Comparison of ENCODE assay signal across 28 cellular contexts in the genomic region with DNA sequence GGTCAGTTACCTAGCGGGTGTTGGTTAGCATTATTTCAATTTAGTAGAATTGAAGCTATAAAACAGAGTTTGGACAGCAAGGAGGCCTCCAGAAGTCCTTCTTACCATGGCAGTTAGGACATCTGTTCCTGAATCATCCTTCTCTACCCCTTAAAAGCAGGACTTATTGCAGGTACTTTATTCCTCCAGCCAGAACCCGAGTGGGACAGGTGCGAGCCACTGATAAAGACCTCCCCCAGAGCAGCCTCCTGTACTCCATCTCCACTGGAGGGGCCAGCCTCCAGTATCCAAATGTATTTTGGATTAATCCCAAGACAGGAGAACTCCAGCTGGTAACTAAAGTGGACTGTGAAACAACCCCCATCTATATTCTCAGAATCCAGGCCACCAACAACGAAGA.
"Had no signal": no experiment of that assay in that cellular context is flagged by ENCODE, and none has a peak within 500 bp of the region (broad histone marks: within the 10 kb centered on the region; RNA-seq: fewer than 3 reads in every experiment).

No MANE protein-coding gene starts in this region.

- ATAC-seq: activated CD8-positive, alpha-beta T cell treated with anti-CD3 and anti-CD28 coated beads for 36 hours; activated T-cell treated with anti-CD3 and anti-CD28 coated beads, Interleukin-2, amount 50 U/mL, for 72 hours; activated T-helper 17 cell treated with anti-CD3 and anti-CD28 coated beads, Interleukin-2, amount 50 U/mL, for 72 hours; Panc1 had no signal

- H3K27me3 ChIP-seq: brain microvascular endothelial cell, SJCRH30 had no signal

- H3K27me3 Mint-ChIP-seq: activated CD8-positive, alpha-beta T cell treated with anti-CD3 and anti-CD28 coated beads for 36 hours; activated naive CD8-positive, alpha-beta T cell treated with anti-CD3 and anti-CD28 coated beads for 36 hours; activated T-helper 17 cell treated with anti-CD3 and anti-CD28 coated beads, Interleukin-2, amount 50 U/mL, for 72 hours had no signal

- FAIRE-seq: TTC549 had no signal

- H3K36me3 ChIP-seq: brain microvascular endothelial cell, SJCRH30 had no signal

- H3K4me3 Mint-ChIP-seq: activated CD4-positive, alpha-beta T cell treated with anti-CD3 and anti-CD28 coated beads, Interleukin-2, amount 10 ng/mL, durations not matched to agents 24 days and 14 days; activated CD8-positive, alpha-beta T cell treated with anti-CD3 and anti-CD28 coated beads for 36 hours; activated naive CD8-positive, alpha-beta T cell treated with anti-CD3 and anti-CD28 coated beads for 36 hours; activated T-cell treated with anti-CD3 and anti-CD28 coated beads, Interleukin-2, amount 50 U/mL, for 72 hours; activated T-helper 17 cell treated with anti-CD3 and anti-CD28 coated beads, Interleukin-2, amount 50 U/mL, for 72 hours; T-helper 1 cell treated with Interleukin-12 subunit alpha and Interleukin-12 subunit beta and Interleukin-4 antibody, amounts not matched to agents 30 μg/mL and 1 μg/mL, for 36 hours; T-helper 2 cell treated with Interferon-gamma antibody and Interleukin-4, amounts not matched to agents 5 μg/mL and 100 μg/mL, for 36 hours had no signal

- H3K4me3 ChIP-seq: SJCRH30, SK-N-MC had no signal

- H3K9me3 Mint-ChIP-seq: activated CD4-positive, alpha-beta T cell treated with anti-CD3 and anti-CD28 coated beads, Interleukin-2, amount 10 ng/mL, durations not matched to agents 24 days and 14 days; activated CD8-positive, alpha-beta T cell treated with anti-CD3 and anti-CD28 coated beads for 36 hours; activated naive CD8-positive, alpha-beta T cell treated with anti-CD3 and anti-CD28 coated beads for 36 hours; activated T-cell treated with anti-CD3 and anti-CD28 coated beads, Interleukin-2, amount 50 U/mL, for 72 hours; activated T-helper 17 cell treated with anti-CD3 and anti-CD28 coated beads, Interleukin-2, amount 50 U/mL, for 72 hours; T-helper 1 cell treated with Interleukin-12 subunit alpha and Interleukin-12 subunit beta and Interleukin-4 antibody, amounts not matched to agents 30 μg/mL and 1 μg/mL, for 36 hours; T-helper 2 cell treated with Interferon-gamma antibody and Interleukin-4, amounts not matched to agents 5 μg/mL and 100 μg/mL, for 36 hours had no signal

- H3K27ac Mint-ChIP-seq: activated CD4-positive, alpha-beta T cell treated with anti-CD3 and anti-CD28 coated beads, Interleukin-2, amount 10 ng/mL, durations not matched to agents 24 days and 14 days; activated CD8-positive, alpha-beta T cell treated with anti-CD3 and anti-CD28 coated beads for 36 hours; activated naive CD8-positive, alpha-beta T cell treated with anti-CD3 and anti-CD28 coated beads for 36 hours; activated T-cell treated with anti-CD3 and anti-CD28 coated beads, Interleukin-2, amount 50 U/mL, for 72 hours; activated T-helper 17 cell treated with anti-CD3 and anti-CD28 coated beads, Interleukin-2, amount 50 U/mL, for 72 hours; T-helper 1 cell treated with Interleukin-12 subunit alpha and Interleukin-12 subunit beta and Interleukin-4 antibody, amounts not matched to agents 30 μg/mL and 1 μg/mL, for 36 hours; T-helper 2 cell treated with Interferon-gamma antibody and Interleukin-4, amounts not matched to agents 5 μg/mL and 100 μg/mL, for 36 hours had no signal

- H3K9me3 ChIP-seq: SJCRH30 had no signal

- H3K4me1 ChIP-seq: SJCRH30 had no signal

- H3K27ac ChIP-seq: brain microvascular endothelial cell, SJCRH30, SK-N-MC had no signal

- DNase-seq: activated CD4-positive, alpha-beta T cell treated with anti-CD3 and anti-CD28 coated beads, Interleukin-2, amount 10 ng/mL, durations not matched to agents 24 days and 14 days; activated CD4-positive, alpha-beta T cell treated with anti-CD3 and anti-CD28 coated beads, Interleukin-2, amount 50 U/mL, for 4 hours; activated CD8-positive, alpha-beta T cell treated with anti-CD3 and anti-CD28 coated beads for 36 hours; activated effector memory CD4-positive, alpha-beta T cell treated with anti-CD3 and anti-CD28 coated beads, Interleukin-2, amount 50 U/mL, for 16 hours; activated naive CD4-positive, alpha-beta T cell; activated naive CD4-positive, alpha-beta T cell treated with anti-CD3 and anti-CD28 coated beads, Interleukin-2, amount 50 U/mL, for 16 hours; activated naive CD8-positive, alpha-beta T cell treated with anti-CD3 and anti-CD28 coated beads for 36 hours; activated T-cell treated with anti-CD3 and anti-CD28 coated beads, Interleukin-2, amount 50 U/mL, for 1 hour; activated T-cell treated with anti-CD3 and anti-CD28 coated beads, Interleukin-2, amount 50 U/mL, for 72 hours; amniotic stem cell; aorta; brain microvascular endothelial cell; central memory CD4-positive, alpha-beta T cell; NCI-H1436 treated with DMSO at 0.1 percent for 48 hours; NCI-H1694 treated with DMSO at 0.1 percent for 48 hours; NCI-H2029; NCI-H2171 treated with DMSO at 0.1 percent for 48 hours; NCI-H2227 treated with DMSO at 0.1 percent for 48 hours; NCI-H524 treated with DMSO at 0.1 percent for 48 hours; NCI-H748 treated with DMSO at 0.1 percent for 48 hours; SHP77; SJCRH30 had no signal
